ENCODE assay signal across 19 cellular contexts in the genomic region with DNA sequence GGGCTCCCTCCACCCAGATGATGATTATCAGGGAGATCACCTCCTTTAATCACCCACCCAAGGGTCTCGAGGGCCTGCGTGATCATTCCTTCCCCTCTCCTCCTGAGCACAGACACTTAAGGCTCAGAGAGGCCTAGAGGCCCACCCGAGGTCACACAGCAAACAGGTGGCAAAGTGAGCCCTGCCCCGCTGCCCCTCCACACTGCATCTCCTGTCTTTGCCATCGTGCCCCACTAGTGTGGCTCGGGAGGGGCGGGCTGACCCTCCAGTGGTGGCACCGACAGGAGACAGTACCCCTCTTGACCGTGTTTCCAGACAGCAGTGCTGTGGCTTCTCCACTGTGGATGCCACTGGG. TPM values are rescaled to one million over a fixed set of nuclear protein-coding genes. Genes with fewer than 3 reads are reported as not detected.
A peak's percentile ranks its signal among the peaks of the same experiment; 100 is the strongest.
DNase-seq lines count a peak whose midpoint lies in the region; ATAC-seq, FAIRE-seq and TF ChIP-seq lines count a peak whose summit lies in the region.
"Had no signal": no experiment of that assay in that cellular context is flagged by ENCODE, and none has a peak within 500 bp of the region (broad histone marks: within the 10 kb centered on the region; RNA-seq: fewer than 3 reads in every experiment).

No MANE protein-coding gene starts in this region.

- CTCF ChIA-PET in HepG2 (lab: Yijun Ruan, JAX; ENCODE audit: low intra/inter-chr PET ratio, low total read pairs): no interaction called here

- no peaks in the 10 kb centered on the region for H3K9me3 ChIP-seq in HepG2 (ENCODE audit: low read length)
- no peaks in the 10 kb centered on the region for H3K9me3 ChIP-seq in right lobe of liver
- no peaks in the 10 kb centered on the region for H3K9me3 ChIP-seq in vagina

- no peak overlapping the region for H3K4me3 Mint-ChIP-seq in endothelial cell (ENCODE audit: unreplicated experiment)
- no peak overlapping the region for H3K4me3 Mint-ChIP-seq in osteocyte (ENCODE audit: unreplicated experiment)
- H3K4me3 Mint-ChIP-seq: brain; memory B cell; stimulated activated naive CD8-positive, alpha-beta T cell treated with anti-CD3 and anti-CD28 coated beads, Interleukin-15, amount 100 ng/mL, for 72 hours had no signal

- TF ChIP-seq CTCF in HepG2 (CRISPR knock-in tag; IDR thresholded peaks at IDR 0.05): no peak
- no peak for TF ChIP-seq CTCF in right lobe of liver (IDR thresholded peaks at IDR 0.05)
- TF ChIP-seq CTCF in endothelial cell (IDR thresholded peaks at IDR 0.05; ENCODE audit: unreplicated experiment): no peak
- TF ChIP-seq CTCF in osteocyte (IDR thresholded peaks at IDR 0.05): no peak
- no peak for TF ChIP-seq CTCF in vagina (IDR thresholded peaks at IDR 0.05)
- TF ChIP-seq CTCF in omental fat pad (IDR thresholded peaks at IDR 0.05): no peak

- H4K20me1 ChIP-seq in HepG2 (ENCODE audit: insufficient read depth, low read length): no peaks in the 10 kb centered on the region

- H3K36me3 ChIP-seq in HepG2 (replicated peaks in 1 of 2; ENCODE audit: control insufficient read depth in 1 of 2, insufficient read depth in 2 of 2, low read length in 2 of 2) (no peaks in the 10 kb centered on the region), right lobe of liver (no peaks in the 10 kb centered on the region), vagina (no peaks in the 10 kb centered on the region)

- peaks cover 88% of the 10 kb centered on the region for H3K4me1 ChIP-seq in HepG2 (ENCODE audit: insufficient read depth, low read length)
- H3K4me1 ChIP-seq in right lobe of liver: peaks cover 0 to 7% (median 0%) of the 10 kb centered on the region in 4 donors
- peaks cover 67% of the 10 kb centered on the region for H3K4me1 ChIP-seq in vagina

- peak overlapping the region; percentile 80 for H3K4me2 ChIP-seq in HepG2 (ENCODE audit: low read depth, low read length)

- in situ Hi-C loops in HepG2 (cut with HindIII; ENCODE audit: extremely low pct_ligation_motif_present, low pct_unique_long_range_greater_than_20kb): no loop called here

- H3K27ac Mint-ChIP-seq in endothelial cell (ENCODE audit: unreplicated experiment) (peak overlapping the region; percentile 67), osteocyte (ENCODE audit: unreplicated experiment) (peak overlapping the region; percentile 78)
- H3K27ac Mint-ChIP-seq: memory B cell had no signal

- WGBS in HepG2 (ENCODE audit: low lambda C conversion rate): 62% methylated on average over 8 of the region's 9 CpGs
- WGBS in right lobe of liver (ENCODE audit: insufficient coverage, low coverage, low lambda C conversion rate, missing lambda C conversion rate): 81% methylated on average over 3 of the region's 9 CpGs

- POLR2A ChIA-PET in HepG2 (lab: Yijun Ruan, JAX): interaction anchor here (2.2 to 3.8 kb wide), 2 partner anchors 15 to 16 kb away, joined by 21 to 26 read pairs; no protein-coding TSS in a partner anchor

- TF ChIP-seq POLR2A in HepG2 (IDR thresholded peaks at IDR 0.05; ENCODE audit: insufficient read depth in 1 of 2, low read depth in 2 of 2, low read length in 2 of 2): no peak
- TF ChIP-seq POLR2A in right lobe of liver (IDR thresholded peaks at IDR 0.05): no peak
- no peak for TF ChIP-seq POLR2A in vagina (IDR thresholded peaks at IDR 0.05)

- no peaks in the 10 kb centered on the region for H3K9me3 Mint-ChIP-seq in endothelial cell (ENCODE audit: unreplicated experiment)
- no peaks in the 10 kb centered on the region for H3K9me3 Mint-ChIP-seq in osteocyte (ENCODE audit: unreplicated experiment)
- H3K9me3 Mint-ChIP-seq: memory B cell; stimulated activated naive CD8-positive, alpha-beta T cell treated with anti-CD3 and anti-CD28 coated beads, Interleukin-15, amount 100 ng/mL, for 72 hours had no signal

- TF ChIP-seq RAD21 in HepG2 (CRISPR knock-in tag; IDR thresholded peaks at IDR 0.05): no peak

- peaks cover 22% of the 10 kb centered on the region for H3K27me3 Mint-ChIP-seq in endothelial cell (ENCODE audit: unreplicated experiment)
- no peaks in the 10 kb centered on the region for H3K27me3 Mint-ChIP-seq in osteocyte (ENCODE audit: unreplicated experiment)

- H3K4me3 ChIP-seq in HepG2 (replicated peaks in 1 of 3; ENCODE audit: insufficient read depth in 1 of 3, low read depth in 2 of 3, low read length in 3 of 3): peak overlapping the region in 1 of 3 experiments; percentile 69; a peak in 2 of 6 replicates
- H3K4me3 ChIP-seq in right lobe of liver: no peak overlapping the region
- no peak overlapping the region for H3K4me3 ChIP-seq in vagina

- H3K4me1 Mint-ChIP-seq in endothelial cell (ENCODE audit: unreplicated experiment) (peaks cover 59% of the 10 kb centered on the region), osteocyte (ENCODE audit: unreplicated experiment) (peaks cover 69% of the 10 kb centered on the region)

- H3K27me3 ChIP-seq in HepG2 (ENCODE audit: control insufficient read depth in 1 of 2, insufficient read depth in 2 of 2, low read length in 2 of 2): no peaks in the 10 kb centered on the region
- no peaks in the 10 kb centered on the region for H3K27me3 ChIP-seq in right lobe of liver
- H3K27me3 ChIP-seq in vagina: no peaks in the 10 kb centered on the region

- ATAC-seq in HepG2 (no peak), right lobe of liver (no peak), omental fat pad (ENCODE audit: low FRiP score) (no peak), GM21737 (IDR thresholded peaks at IDR 0.05; ENCODE audit: unreplicated experiment) (no peak)
- ATAC-seq: stimulated activated naive CD8-positive, alpha-beta T cell treated with anti-CD3 and anti-CD28 coated beads, Interleukin-15, amount 100 ng/mL, for 72 hours had no signal

- no peak overlapping the region for H2AFZ ChIP-seq in HepG2 (ENCODE audit: low read length)

- intact Hi-C loops in HepG2 (cut with micrococcal nuclease; ENCODE audit: unreplicated experiment) (no loop called here), right lobe of liver (cut with DNase I) (loop anchor here (10.0 kb wide), 1 partner anchor 127 kb away; no protein-coding TSS in a partner anchor), vagina (cut with DNase I) (loop anchor here (5.0 kb wide), 1 partner anchor 119 kb away; no protein-coding TSS in a partner anchor)

- H3K79me2 ChIP-seq in HepG2 (ENCODE audit: insufficient read depth, low read length): no peaks in the 10 kb centered on the region

- peak overlapping the region; percentile 59 for H3K9ac ChIP-seq in HepG2 (ENCODE audit: insufficient read depth, low read depth, low read length)

- H3K27ac ChIP-seq in HepG2 (ENCODE audit: extremely low read length, insufficient read depth, low read length) (no peak overlapping the region), right lobe of liver (no peak overlapping the region), vagina (peak overlapping the region; percentile 71)

- no TSS peak for BruUV-seq in HepG2 (replicated peaks; lab: Mats Ljungman, UMichigan)

- FAIRE-seq in HepG2 (lab: Jason Lieb, UNC): no peak
- FAIRE-seq: G401.6 had no signal

- no peaks in the 10 kb centered on the region for H3K36me3 Mint-ChIP-seq in endothelial cell (ENCODE audit: low read depth, unreplicated experiment)
- H3K36me3 Mint-ChIP-seq in osteocyte (ENCODE audit: unreplicated experiment): no peaks in the 10 kb centered on the region
- H3K36me3 Mint-ChIP-seq: brain, memory B cell had no signal

- DNase-seq in HepG2 (ENCODE audit: low spot score): no peak
- no peak for DNase-seq in right lobe of liver
- DNase-seq in endothelial cell (ENCODE audit: low spot score): no peak
- DNase-seq in osteocyte (ENCODE audit: extremely low spot score, unreplicated experiment): no peak
- DNase-seq in vagina (ENCODE audit: extremely low spot score in 2 of 2): no peak
- DNase-seq in omental fat pad (ENCODE audit: low spot score): no peak
- no peak for DNase-seq in hypothalamus (lab: John Stamatoyannopoulos, UW)
- DNase-seq: activated CD4-positive, CD25-positive, alpha-beta regulatory T cell treated with anti-CD3 and anti-CD28 coated beads, Interleukin-2, amount 50 U/mL, for 72 hours; activated CD8-positive, alpha-beta memory T cell treated with anti-CD3 and anti-CD28 coated beads, Interleukin-2, amount 50 U/mL, for 4 hours; activated naive CD4-positive, alpha-beta T cell; effector CD4-positive, alpha-beta T cell; NCI-H2029; NCI-H748 treated with DMSO at 0.1 percent for 48 hours; RPMI8226; stimulated activated naive CD8-positive, alpha-beta T cell treated with anti-CD3 and anti-CD28 coated beads, Interleukin-15, amount 100 ng/mL, for 72 hours had no signal

- TF ChIP-seq EP300 in HepG2 (IDR thresholded peaks at IDR 0.05; ENCODE audit: low read depth in 2 of 2, low read length in 2 of 2): no peak
- no peak for TF ChIP-seq EP300 in HepG2 (CRISPR knock-in tag; IDR thresholded peaks at IDR 0.05; ENCODE audit: borderline replicate concordance)

TF ChIP-seq in HepG2, 621 proteins besides CTCF, POLR2A, EP300 and RAD21 (continues in another document):
- no peak for TF ChIP-seq ZNF790 (CRISPR knock-in tag; IDR thresholded peaks at IDR 0.05; ENCODE audit: borderline replicate concordance)
- TF ChIP-seq ZKSCAN8 (CRISPR knock-in tag; IDR thresholded peaks at IDR 0.05; ENCODE audit: borderline replicate concordance): no peak

RNA-seq across cellular contexts. Expression of gene PLXND1, which starts 4.9 kb away (rescaled TPM):
- 15.9 and 25.3 TPM in 2 replicates for total RNA-seq in HepG2 (2016; rRNA removed; fragmentation: Illumina TruSeq; extraction: Trizol)
- total RNA-seq in HepG2 (2016; cell fraction: cytosol; rRNA removed; fragmentation: Illumina TruSeq; extraction: Trizol; ENCODE audit: low read depth): 6.6 and 10.2 TPM in 2 replicates
- 17.4 and 18.7 TPM in 2 replicates for total RNA-seq in HepG2 (2016; cell fraction: insoluble cytoplasmic fraction; rRNA removed; fragmentation: Illumina TruSeq; extraction: Trizol)
- 20.1 and 23.5 TPM in 2 replicates for total RNA-seq in HepG2 (2016; cell fraction: membrane; rRNA removed; fragmentation: Illumina TruSeq; extraction: Trizol)
- 31.2 and 42.9 TPM in 2 replicates for total RNA-seq in HepG2 (2016; cell fraction: nucleus; rRNA removed; fragmentation: Illumina TruSeq; extraction: Trizol)
- polyA plus RNA-seq in HepG2 (2011; rRNA removed): 42.0 and 51.9 TPM in 2 replicates
- 32.8 and 38.1 TPM in 2 replicates for polyA plus RNA-seq in HepG2 (2011; cell fraction: cytosol; rRNA removed)
- polyA plus RNA-seq in HepG2 (2011; cell fraction: nucleus; rRNA removed): 227 and 266 TPM in 2 replicates
- polyA plus RNA-seq in HepG2 (2012): 48.7 and 95.9 TPM in 2 replicates
- 4.4 and 4.6 TPM in 2 replicates for polyA plus RNA-seq in HepG2 (2016; cell fraction: cytosol; fragmentation: Illumina TruSeq; extraction: Trizol; ENCODE audit: low read depth)
- 20.5 and 26.7 TPM in 2 replicates for polyA plus RNA-seq in HepG2 (2016; cell fraction: insoluble cytoplasmic fraction; fragmentation: Illumina TruSeq; extraction: Trizol; ENCODE audit: low read depth)
- 14.3 and 14.5 TPM in 2 replicates for polyA plus RNA-seq in HepG2 (2016; cell fraction: membrane; fragmentation: Illumina TruSeq; extraction: Trizol; ENCODE audit: low read depth)
- 87.9 and 89.2 TPM in 2 replicates for polyA plus RNA-seq in HepG2 (2016; cell fraction: nucleus; fragmentation: Illumina TruSeq; extraction: Trizol; ENCODE audit: insufficient read depth, low read depth)
- polyA minus RNA-seq in HepG2 (2011; rRNA and poly(A)+ RNA removed; ENCODE audit: low replicate concordance): 25.6 and 59.9 TPM in 2 replicates
- polyA minus RNA-seq in HepG2 (2011; cell fraction: cytosol; rRNA and poly(A)+ RNA removed): 30.9 and 54.1 TPM in 2 replicates
- polyA minus RNA-seq in HepG2 (2011; cell fraction: nucleus; rRNA and poly(A)+ RNA removed): 61.7 and 71.7 TPM in 2 replicates
- 10 to 100 TPM; 27.0 to 48.8 (median 29.6) TPM for total RNA-seq in right lobe of liver
- 1,753 TPM for total RNA-seq in endothelial cell (ENCODE audit: unreplicated experiment)
- 316 and 358 TPM in 2 replicates for total RNA-seq in osteocyte
- 96.5 TPM for total RNA-seq in vagina
- 100 to 1,000 TPM in 3 of 4 donors, 10 to 100 TPM in 1; 82.7 to 364 (median 170) TPM for total RNA-seq in omental fat pad
